In the genomic region with DNA sequence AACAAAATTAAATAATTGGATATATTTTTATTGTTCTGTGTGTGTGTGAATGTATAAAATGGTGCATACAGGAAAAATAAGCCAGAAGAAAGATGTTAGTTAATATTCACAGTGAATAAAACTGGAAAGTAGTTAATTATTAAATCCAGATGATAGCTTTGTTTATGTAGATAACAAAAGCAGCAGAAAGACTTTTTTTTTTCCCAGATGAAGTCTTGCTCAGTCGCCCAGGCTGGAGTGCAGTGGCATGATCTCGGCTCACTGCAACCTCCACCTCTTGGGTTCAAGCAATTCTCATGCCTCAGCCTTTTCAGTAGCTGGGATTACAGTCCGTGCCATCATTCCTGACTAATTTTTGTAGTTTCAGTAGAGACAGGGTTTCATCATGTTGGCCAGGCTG, we compare ENCODE assay signal across 29 cellular contexts.
"Had no signal": no experiment of that assay in that cellular context is flagged by ENCODE, and none has a peak within 500 bp of the region (broad histone marks: within the 10 kb centered on the region; RNA-seq: fewer than 3 reads in every experiment).

No MANE protein-coding gene starts in this region.

- DNase-seq: heart right ventricle; kidney glomerular epithelial cell; left colon; left lung; naive B cell; natural killer cell; nephron progenitor cell; occipital lobe; retina; right cardiac atrium; stimulated activated CD4-positive, alpha-beta T cell treated with anti-CD3 and anti-CD28 coated beads, Interleukin-12 subunit alpha, Interleukin-12 subunit beta, amount 100 ng/mL, for 4 hours; stimulated activated CD4-positive, alpha-beta T cell treated with anti-CD3 and anti-CD28 coated beads, Interleukin-15, amount 100 ng/mL, for 24 hours; stimulated activated CD4-positive, alpha-beta T cell treated with anti-CD3 and anti-CD28 coated beads, Interleukin-2, amount 100 ng/mL, for 24 hours; stimulated activated CD4-positive, alpha-beta T cell treated with anti-CD3 and anti-CD28 coated beads, Interleukin-4, amount 100 ng/mL, for 1 hour; stimulated activated naive CD4-positive, alpha-beta T cell; tibial artery; upper lobe of right lung had no signal

- H3K4me1 ChIP-seq: heart right ventricle, left lung, neural progenitor cell, prostate gland, suprapubic skin, tibial artery, upper lobe of right lung had no signal

- H3K36me3 ChIP-seq: heart right ventricle, left lung, neural progenitor cell, neutrophil, prostate gland, suprapubic skin, thoracic aorta, tibial artery, upper lobe of right lung had no signal

- H3K9me3 ChIP-seq: neutrophil, prostate gland, thoracic aorta, tibial artery, upper lobe of right lung had no signal

- H3K27ac ChIP-seq: heart right ventricle, hepatocyte, left lung, neural progenitor cell, neutrophil, prostate gland, skin epidermis, suprapubic skin, thoracic aorta, tibial artery, upper lobe of right lung had no signal

- ATAC-seq: heart right ventricle; left colon; left lung; natural killer cell; right cardiac atrium; sciatic nerve; stimulated activated effector memory CD8-positive, alpha-beta T cell treated with anti-CD3 and anti-CD28 coated beads, Interleukin-12 subunit alpha, Interleukin-12 subunit beta, amount 100 ng/mL, for 72 hours; upper lobe of right lung had no signal

- H3K27me3 ChIP-seq: heart right ventricle, hepatocyte, left lung, neural progenitor cell, neutrophil, suprapubic skin, tibial artery, upper lobe of right lung had no signal

- FAIRE-seq: keratinocyte, urothelium cell line had no signal

- H3K4me3 ChIP-seq: heart right ventricle, hepatocyte, left lung, lung, neural progenitor cell, prostate gland, skin epidermis, suprapubic skin, thoracic aorta, tibial artery, upper lobe of right lung had no signal
